28 cellular contexts compared by ENCODE assay signal in genomic region chr18:77865853-77866252, GRCh38.
"Had no signal": no experiment of that assay in that cellular context is flagged by ENCODE, and none has a peak within 500 bp of the region (broad histone marks: within the 10 kb centered on the region; RNA-seq: fewer than 3 reads in every experiment).

No MANE protein-coding gene starts in this region.

- ATAC-seq: effector memory CD8-positive, alpha-beta T cell; esophagus mucosa; foreskin keratinocyte; gastrocnemius medialis; gastroesophageal sphincter; heart left ventricle; heart right ventricle had no signal

- H3K27me3 ChIP-seq: colonic mucosa, foreskin keratinocyte, gastrocnemius medialis, heart left ventricle had no signal

- H3K4me3 ChIP-seq: colonic mucosa, coronary artery, dorsolateral prefrontal cortex, esophagus muscularis mucosa, esophagus squamous epithelium, gastrocnemius medialis, gastroesophageal sphincter, heart left ventricle, heart right ventricle had no signal

- H3K36me3 ChIP-seq: colonic mucosa, esophagus muscularis mucosa, esophagus squamous epithelium, gastrocnemius medialis, gastroesophageal sphincter, heart left ventricle, heart right ventricle had no signal

- H3K9me3 ChIP-seq: colonic mucosa, esophagus muscularis mucosa, esophagus squamous epithelium, gastrocnemius medialis, gastroesophageal sphincter, heart left ventricle had no signal

- H3K4me1 ChIP-seq: colonic mucosa, esophagus squamous epithelium, foreskin keratinocyte, gastrocnemius medialis, gastroesophageal sphincter had no signal

- H3K27ac ChIP-seq: colonic mucosa, coronary artery, dorsolateral prefrontal cortex, epithelial cell of prostate, esophagus muscularis mucosa, esophagus squamous epithelium, foreskin keratinocyte, gastrocnemius medialis, gastroesophageal sphincter, heart left ventricle, heart right ventricle had no signal

- FAIRE-seq: colon, endometrium, endothelial cell of umbilical vein, frontal cortex had no signal

- DNase-seq: colonic mucosa; cortex of kidney; dermis blood vessel endothelial cell; dorsolateral prefrontal cortex; effector CD4-positive, alpha-beta T cell; effector CD8-positive, alpha-beta T cell; effector memory CD4-positive, alpha-beta T cell; effector memory CD8-positive, alpha-beta T cell; endodermal cell; erythroblast; esophagus squamous epithelium; foreskin fibroblast; foreskin keratinocyte; foreskin melanocyte; gastrocnemius medialis; glutamatergic neuron; head of caudate nucleus; heart left ventricle; heart right ventricle had no signal
